ENCODE assay signal across 8 cellular contexts in the genomic region with DNA sequence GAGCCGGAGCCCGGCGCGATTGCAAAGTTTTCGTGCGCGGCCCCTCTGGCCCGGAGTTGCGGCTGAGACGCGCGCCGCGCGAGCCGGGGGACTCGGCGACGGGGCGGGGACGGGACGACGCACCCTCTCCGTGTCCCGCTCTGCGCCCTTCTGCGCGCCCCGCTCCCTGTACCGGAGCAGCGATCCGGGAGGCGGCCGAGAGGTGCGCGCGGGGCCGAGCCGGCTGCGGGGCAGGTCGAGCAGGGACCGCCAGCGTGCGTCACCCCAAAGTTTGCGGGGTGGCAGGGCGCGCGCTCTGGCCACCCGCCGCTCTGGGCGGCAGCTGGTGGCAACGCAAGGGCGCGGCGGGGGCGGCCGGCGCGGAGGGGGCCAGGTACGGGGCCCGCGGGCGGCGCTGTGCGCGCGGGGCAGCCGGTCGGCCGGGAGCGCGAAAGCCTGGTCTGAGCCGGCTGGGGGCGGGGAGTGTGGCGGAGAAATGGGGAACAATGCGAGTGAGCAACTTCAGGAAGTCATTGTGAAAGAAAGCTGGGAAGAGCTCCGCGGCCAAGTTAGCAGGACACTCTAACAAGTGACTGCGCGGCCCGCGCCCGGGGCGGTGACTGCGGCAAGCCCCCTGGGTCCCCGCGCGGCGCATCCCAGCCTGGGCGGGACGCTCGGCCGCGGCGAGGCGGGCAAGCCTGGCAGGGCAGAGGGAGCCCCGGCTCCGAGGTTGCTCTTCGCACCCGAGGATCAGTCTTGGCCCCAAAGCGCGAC. TPM values are rescaled to one million over a fixed set of nuclear protein-coding genes. Genes with fewer than 3 reads are reported as not detected.
DNase-seq lines count a peak whose midpoint lies in the region; ATAC-seq, FAIRE-seq and TF ChIP-seq lines count a peak whose summit lies in the region.

A gene (plus strand): TSS at position 559 of the 753 bp plus-strand sequence. CDS start 14,346 bp downstream, outside the sequence.

- H2AFZ ChIP-seq in K562 (ENCODE audit: low read depth, low read length), result peak within 1 kb of the TSS; percentile 75

- intact Hi-C loops in K562 (cut with micrococcal nuclease), result no loop called here

- H3K9ac ChIP-seq in K562 (ENCODE audit: insufficient read depth in 1 of 2, low read depth in 2 of 2, low read length in 2 of 2), result peak within 1 kb of the TSS; percentile 78 to 94

- in situ Hi-C loops in K562 (cut with MboI), result no loop called here

- peak within 1 kb of the TSS; percentile 92 for H3K4me2 ChIP-seq in K562 (ENCODE audit: insufficient read depth, low read length)

- CTCF ChIA-PET in K562 (lab: Yijun Ruan, JAX; ENCODE audit: low intra/inter-chr PET ratio), result no interaction called here

- WGBS in K562 (ENCODE audit: insufficient coverage, low coverage, missing lambda C conversion rate), result 1% methylated on average over 70 of the region's 102 CpGs

- POLR2A ChIA-PET in K562 (lab: Yijun Ruan, JAX), result interaction anchor here (1.1 kb wide), 1 partner anchor 22 kb away, joined by 3 read pairs; no protein-coding TSS in a partner anchor

- H3K27me3 ChIP-seq in K562 (ENCODE audit: control insufficient read depth in 2 of 2, insufficient read depth in 2 of 2, low read length in 2 of 2), result no peaks in the 10 kb centered on the region

- DNase-seq in NCI-H1105 (lab: John Stamatoyannopoulos, UW) (peak; percentile 6), NCI-H1105 treated with DMSO at 0.1 percent for 48 hours (lab: John Stamatoyannopoulos, UW) (no peak), T-helper 1 cell (peak in 3 of 5 donors; percentile 34 to 61 (median 58)), K562 (ENCODE audit: extremely low read depth in 1 of 4, low spot score in 3 of 4) (peak; percentile 60 to 79 (median 70)), kidney tubule cell (ENCODE audit: low spot score) (peak; percentile 27), NCI-H146 (lab: John Stamatoyannopoulos, UW) (no peak)
- peak; percentile 71 for DNase-seq in stimulated activated CD4-positive, alpha-beta T cell treated with anti-CD3 and anti-CD28 coated beads, Interleukin-4, amount 100 ng/mL, for 24 hours

- H3K79me2 ChIP-seq in K562 (ENCODE audit: control insufficient read depth, insufficient read depth, low read length), result peaks cover 49% of the 10 kb centered on the region

- ATAC-seq in HG03135 (IDR thresholded peaks at IDR 0.05; ENCODE audit: unreplicated experiment), result peak; percentile 31
- peak; percentile 47 for ATAC-seq in K562

- BruUV-seq in K562 (replicated peaks; lab: Mats Ljungman, UMichigan), result no TSS peak

- TF ChIP-seq EP300 in K562 (IDR thresholded peaks at IDR 0.05; ENCODE audit: low read length), result no peak

- H3K4me3 ChIP-seq in K562, result peak within 1 kb of the TSS; percentile 70

- H3K9me3 ChIP-seq in K562 (replicated peaks; ENCODE audit: control insufficient read depth, insufficient read depth, low read depth, low read length), result no peaks in the 10 kb centered on the region

- no peak for TF ChIP-seq CTCF in K562 (IDR thresholded peaks at IDR 0.05 in 2 of 3, conservative IDR thresholded peaks at IDR 0.05 in 1 of 3; ENCODE audit: insufficient read depth in 2 of 3, low read depth in 1 of 3, low read length in 3 of 3)

- H3K9me1 ChIP-seq in K562 (ENCODE audit: control insufficient read depth, insufficient read depth, low read length), result no peaks in the 10 kb centered on the region

- H3K27ac ChIP-seq in K562 (ENCODE audit: extremely low read depth, low read depth, low read length), result peak within 1 kb of the TSS; percentile 80

- no peaks in the 10 kb centered on the region for H4K20me1 ChIP-seq in K562 (replicated peaks; ENCODE audit: control insufficient read depth, insufficient read depth, low read length)

- no peak for TF ChIP-seq POLR2A in K562 (conservative IDR thresholded peaks at IDR 0.05)

- TF ChIP-seq RAD21 in K562 (CRISPR knock-in tag; conservative IDR thresholded peaks at IDR 0.05 in 1 of 2, IDR thresholded peaks at IDR 0.05 in 1 of 2), result no peak; a peak in 1 of 4 replicates

- peaks cover 17 to 24% of the 10 kb centered on the region in 2 experiments for H3K4me1 ChIP-seq in K562 (replicated peaks in 1 of 2; ENCODE audit: control insufficient read depth in 2 of 2, insufficient read depth in 2 of 2, low read length in 2 of 2)

- FAIRE-seq in K562 (lab: Jason Lieb, UNC), result no peak

- peaks cover 6% of the 10 kb centered on the region; the same call in 2 of the 3 replicates for H3K36me3 ChIP-seq in K562 (ENCODE audit: control insufficient read depth, insufficient read depth, low read length)

TF ChIP-seq in K562, 482 proteins besides CTCF, POLR2A, EP300 and RAD21 (continues in another document):
- TF ChIP-seq CEBPG (CRISPR knock-in tag; IDR thresholded peaks at IDR 0.05) (peak; percentile 52; the same call in 1 of the 2 replicates), CEBPG (tag; conservative IDR thresholded peaks at IDR 0.05 in 1 of 2, IDR thresholded peaks at IDR 0.05 in 1 of 2) (peak; percentile 56 to 81), CXXC5 (CRISPR knock-in tag; IDR thresholded peaks at IDR 0.05) (peak; percentile 69), GABPA (tag; conservative IDR thresholded peaks at IDR 0.05; ENCODE audit: low read depth) (0 out of 2 replicates have a peak, but pooled peaks have one; percentile 33), NFXL1 (CRISPR knock-in tag; IDR thresholded peaks at IDR 0.05) (no peak), ETV1 (tag; conservative IDR thresholded peaks at IDR 0.05; ENCODE audit: low read depth) (no peak), MAZ (CRISPR knock-in tag; conservative IDR thresholded peaks at IDR 0.05 in 1 of 2, IDR thresholded peaks at IDR 0.05 in 1 of 2) (peak; percentile 9 to 56; a peak in 1 of 4 replicates), SMAD4 (CRISPR knock-in tag; conservative IDR thresholded peaks at IDR 0.05) (peak; percentile 43; the same call in 1 of the 2 replicates), ELF1 (tag; IDR thresholded peaks at IDR 0.05) (peak; percentile 19; the same call in 1 of the 2 replicates), MEF2A (IDR thresholded peaks at IDR 0.05; ENCODE audit: control insufficient read depth, low read depth, low read length) (no peak), L3MBTL2 (IDR thresholded peaks at IDR 0.05) (0 out of 2 replicates have a peak, but pooled peaks have one; percentile 34), GATAD2B (IDR thresholded peaks at IDR 0.05; ENCODE audit: borderline replicate concordance) (peak; percentile 36; the same call in 1 of the 2 replicates)
- TF ChIP-seq, protein P1, sequence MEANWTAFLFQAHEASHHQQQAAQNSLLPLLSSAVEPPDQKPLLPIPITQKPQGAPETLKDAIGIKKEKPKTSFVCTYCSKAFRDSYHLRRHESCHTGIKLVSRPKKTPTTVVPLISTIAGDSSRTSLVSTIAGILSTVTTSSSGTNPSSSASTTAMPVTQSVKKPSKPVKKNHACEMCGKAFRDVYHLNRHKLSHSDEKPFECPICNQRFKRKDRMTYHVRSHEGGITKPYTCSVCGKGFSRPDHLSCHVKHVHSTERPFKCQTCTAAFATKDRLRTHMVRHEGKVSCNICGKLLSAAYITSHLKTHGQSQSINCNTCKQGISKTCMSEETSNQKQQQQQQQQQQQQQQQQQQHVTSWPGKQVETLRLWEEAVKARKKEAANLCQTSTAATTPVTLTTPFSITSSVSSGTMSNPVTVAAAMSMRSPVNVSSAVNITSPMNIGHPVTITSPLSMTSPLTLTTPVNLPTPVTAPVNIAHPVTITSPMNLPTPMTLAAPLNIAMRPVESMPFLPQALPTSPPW (CRISPR knock-in tag; IDR thresholded peaks at IDR 0.05), result peak; percentile 69

RNA-seq across cellular contexts. Expression of the gene that starts here (rescaled TPM):
- 53.3 and 122 TPM in 2 replicates for total RNA-seq in K562 (2011; cell fraction: chromatin; rRNA removed; ENCODE audit: low replicate concordance)
- 37.5 and 50.9 TPM in 2 replicates for total RNA-seq in K562 (2011; cell fraction: nucleolus; rRNA removed)
- total RNA-seq in K562 (2011; cell fraction: nucleoplasm; rRNA removed), result 76.8 and 139 TPM in 2 replicates
- total RNA-seq in K562 (2014; rRNA removed) (66.5 and 98.0 TPM in 2 replicates), K562 (2014; rRNA removed; fragmentation: Illumina TruSeq; extraction: Trizol) (43.8 and 45.6 TPM in 2 replicates), K562 (2015; rRNA removed; fragmentation: Illumina TruSeq; extraction: Trizol) (43.4 and 44.7 TPM in 2 replicates), K562 (2021) (85.3 and 96.6 TPM in 2 replicates)
- polyA plus RNA-seq in K562 (2011; rRNA removed) (28.4 and 36.2 TPM in 2 replicates), K562 (2014; fragmentation: Illumina TruSeq; extraction: Trizol) (37.3 and 50.3 TPM in 2 replicates), K562 (2014; fragmentation: Nextera tagmentation; extraction: Ambion mirVana) (10 to 100 TPM; 12.6 to 14.7 TPM), K562 (2014; rRNA removed) (30.9 and 37.2 TPM in 2 replicates)
- 34.4 and 57.9 TPM in 2 replicates for polyA plus RNA-seq in K562 (2011; cell fraction: cytosol; rRNA removed)
- polyA plus RNA-seq in K562 (2011; cell fraction: nucleus; rRNA removed), result 43.0 and 50.8 TPM in 2 replicates
- 35.8 and 46.0 TPM in 2 replicates for polyA plus RNA-seq in K562 (2012)
- polyA minus RNA-seq in K562 (2011; rRNA and poly(A)+ RNA removed), result 82.8 and 85.1 TPM in 2 replicates
- polyA minus RNA-seq in K562 (2011; cell fraction: cytosol; rRNA and poly(A)+ RNA removed), result 60.8 and 72.3 TPM in 2 replicates
- 77.0 and 96.0 TPM in 2 replicates for polyA minus RNA-seq in K562 (2011; cell fraction: nucleus; rRNA and poly(A)+ RNA removed)

Comparison
In these comparisons a context has a peak if more than half of its experiments do, and no peak if none do; other contexts are left out.
1. DNase-seq: peak in NCI-H1105 (single experiment), T-helper 1 cell (3 of 5), K562 (4 of 4), kidney tubule cell (single experiment) and stimulated activated CD4-positive, alpha-beta T cell treated with anti-CD3 and anti-CD28 coated beads, Interleukin-4, amount 100 ng/mL, for 24 hours (single experiment); none in NCI-H1105 treated with DMSO at 0.1 percent for 48 hours (single experiment) and NCI-H146 (single experiment).